ENCODE assay signal across 19 cellular contexts in the genomic region with DNA sequence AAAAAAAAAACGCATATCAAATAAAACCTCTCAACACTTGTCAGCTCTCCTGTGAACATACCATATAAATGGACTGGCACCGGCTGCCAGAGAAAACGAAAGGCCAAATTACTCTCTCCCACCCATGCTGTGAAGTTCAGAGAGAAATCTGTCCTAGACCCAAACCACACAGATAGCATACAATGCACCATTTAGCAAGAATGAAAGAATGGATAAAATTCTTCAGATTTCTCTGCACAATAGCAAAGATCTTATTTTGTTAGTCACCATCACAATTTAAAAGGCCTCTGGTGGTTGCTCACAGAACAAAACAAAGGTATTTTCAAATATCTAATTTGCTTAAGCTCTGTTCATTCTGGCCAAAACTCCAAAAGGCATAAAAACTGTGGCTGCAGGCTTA.
DNase-seq lines count a peak whose midpoint lies in the region; ATAC-seq and TF ChIP-seq lines count a peak whose summit lies in the region.
"Had no signal": no experiment of that assay in that cellular context is flagged by ENCODE, and none has a peak within 500 bp of the region (broad histone marks: within the 10 kb centered on the region; RNA-seq: fewer than 3 reads in every experiment).

No MANE protein-coding gene starts in this region.

- TF ChIP-seq CTCF in cardiac muscle cell (IDR thresholded peaks at IDR 0.05; ENCODE audit: low read depth, low read length): peak; percentile 33
- peak; percentile 18 for TF ChIP-seq CTCF in type B pancreatic cell (conservative IDR thresholded peaks at IDR 0.05)

- H3K4me1 ChIP-seq in cardiac muscle cell (ENCODE audit: low read depth): no peaks in the 10 kb centered on the region
- H3K4me1 ChIP-seq in right cardiac atrium (ENCODE audit: control insufficient read depth, insufficient read depth, low read length): no peaks in the 10 kb centered on the region
- no peaks in the 10 kb centered on the region for H3K4me1 ChIP-seq in adipocyte (ENCODE audit: control insufficient read depth, insufficient read depth, low read length)

- intact Hi-C loops in right cardiac atrium (cut with DNase I): no loop called here

- H3K9me3 ChIP-seq in cardiac muscle cell (ENCODE audit: low read depth): no peaks in the 10 kb centered on the region
- H3K9me3 ChIP-seq in right cardiac atrium (ENCODE audit: control insufficient read depth, low read length): no peaks in the 10 kb centered on the region
- H3K9me3 ChIP-seq in adipocyte (ENCODE audit: control insufficient read depth, low read length): no peaks in the 10 kb centered on the region
- H3K9me3 ChIP-seq: MG63 had no signal

- H3K36me3 Mint-ChIP-seq in type B pancreatic cell: no peaks in the 10 kb centered on the region
- H3K36me3 Mint-ChIP-seq: CD8-positive, alpha-beta memory T cell had no signal

- no peak overlapping the region for H3K27ac Mint-ChIP-seq in type B pancreatic cell
- H3K27ac Mint-ChIP-seq: CD8-positive, alpha-beta memory T cell; naive B cell had no signal

- H3K27me3 Mint-ChIP-seq in type B pancreatic cell: no peaks in the 10 kb centered on the region
- H3K27me3 Mint-ChIP-seq: CD8-positive, alpha-beta memory T cell had no signal

- WGBS in right cardiac atrium: 67% methylated on average over 3 of the region's 3 CpGs

- no peak overlapping the region for H3K4me3 Mint-ChIP-seq in type B pancreatic cell
- H3K4me3 Mint-ChIP-seq: CD8-positive, alpha-beta memory T cell; naive B cell had no signal

- ATAC-seq in right cardiac atrium (no peak), HG03442 (IDR thresholded peaks at IDR 0.05; ENCODE audit: unreplicated experiment) (no peak)
- ATAC-seq: activated CD4-positive, CD25-positive, alpha-beta regulatory T cell treated with anti-CD3 and anti-CD28 coated beads, Interleukin-2, amount 50 U/mL, for 24 hours had no signal

- H3K9me3 Mint-ChIP-seq in type B pancreatic cell: no peaks in the 10 kb centered on the region
- H3K9me3 Mint-ChIP-seq: CD8-positive, alpha-beta memory T cell had no signal

- DNase-seq in cardiac muscle cell (ENCODE audit: low read depth in 1 of 2, low spot score in 1 of 2) (peak in 1 of 2 donors; percentile 82), right cardiac atrium (no peak), adipocyte (ENCODE audit: low read depth) (peak; percentile 22), iris pigment epithelial cell (ENCODE audit: low read depth) (peak; percentile 65), type B pancreatic cell (ENCODE audit: extremely low spot score, unreplicated experiment) (no peak), mucosa of gallbladder (ENCODE audit: low spot score) (no peak)
- no peak for DNase-seq in activated effector memory CD4-positive, alpha-beta T cell treated with anti-CD3 and anti-CD28 coated beads, Interleukin-2, amount 50 U/mL, for 16 hours
- DNase-seq: ACHN; activated gamma-delta T cell; anterior cingulate cortex; CD8-positive, alpha-beta memory T cell; dorsolateral prefrontal cortex; MG63; naive B cell; SHP77; stimulated activated naive CD4-positive, alpha-beta T cell treated with Interleukin-2 at 50 U/mL for 16 hours; T-helper 2 cell had no signal

- H3K4me3 ChIP-seq in cardiac muscle cell (no peak overlapping the region), right cardiac atrium (ENCODE audit: low read length) (no peak overlapping the region), adipocyte (ENCODE audit: low read length) (no peak overlapping the region)
- H3K4me3 ChIP-seq: dorsolateral prefrontal cortex, MG63 had no signal

- no peak overlapping the region for H3K27ac ChIP-seq in cardiac muscle cell
- no peak overlapping the region for H3K27ac ChIP-seq in right cardiac atrium (ENCODE audit: low read length)

- H3K27me3 ChIP-seq in cardiac muscle cell (no peaks in the 10 kb centered on the region), right cardiac atrium (ENCODE audit: control insufficient read depth, insufficient read depth) (no peaks in the 10 kb centered on the region), adipocyte (replicated peaks; ENCODE audit: control insufficient read depth, insufficient read depth, low read length) (no peaks in the 10 kb centered on the region)
- H3K27me3 ChIP-seq: dorsolateral prefrontal cortex, MG63 had no signal

- peaks cover 9% of the 10 kb centered on the region for H3K4me1 Mint-ChIP-seq in type B pancreatic cell (ENCODE audit: unreplicated experiment)

- no peaks in the 10 kb centered on the region for H3K36me3 ChIP-seq in cardiac muscle cell
- no peaks in the 10 kb centered on the region for H3K36me3 ChIP-seq in adipocyte (ENCODE audit: control insufficient read depth, insufficient read depth, low read length, severe bottlenecking)
- H3K36me3 ChIP-seq: MG63 had no signal

- no peak overlapping the region for H3K9ac ChIP-seq in adipocyte (ENCODE audit: low read length)

Comparison
In these comparisons a context has a peak if more than half of its experiments do, and no peak if none do; other contexts are left out.
1. DNase-seq: peak in adipocyte (single experiment) and iris pigment epithelial cell (single experiment); none in right cardiac atrium (0 of 3), type B pancreatic cell (single experiment), activated effector memory CD4-positive, alpha-beta T cell treated with anti-CD3 and anti-CD28 coated beads, Interleukin-2, amount 50 U/mL, for 16 hours (single experiment) and mucosa of gallbladder (single experiment).